In the genomic region with DNA sequence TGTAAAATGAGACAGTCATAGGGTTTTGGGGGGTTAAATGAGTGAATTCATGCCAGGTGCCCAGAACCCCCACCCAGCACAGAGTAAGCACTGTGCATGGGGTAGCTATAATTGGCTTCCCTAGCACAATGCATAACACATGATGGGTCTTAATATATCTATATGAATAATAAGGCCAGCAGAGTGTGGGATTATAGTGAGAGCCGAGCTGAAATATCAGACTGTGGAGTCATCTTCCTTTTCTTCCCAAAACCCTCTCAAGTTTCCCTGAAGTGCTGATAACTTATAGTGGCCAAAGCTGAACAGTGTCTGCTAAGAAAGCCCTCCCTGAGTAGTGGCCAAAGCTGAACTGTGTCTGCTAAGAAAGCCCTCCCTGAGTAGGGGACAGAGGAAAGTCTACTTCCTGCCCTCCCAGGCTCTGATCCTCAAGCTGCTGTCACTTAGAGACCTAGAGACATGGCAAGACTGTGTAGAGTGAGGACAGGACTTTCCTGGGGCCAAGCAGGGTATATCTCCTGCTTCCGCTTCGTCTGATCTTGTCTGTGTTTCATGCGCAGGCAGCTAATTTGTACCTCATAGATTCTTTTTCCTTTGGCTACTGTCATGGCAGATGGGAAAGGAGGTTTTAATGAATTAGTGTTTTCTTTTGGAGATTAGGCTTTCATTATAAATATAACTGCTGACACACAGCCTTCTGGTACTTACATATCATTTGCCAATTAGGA, we compare ENCODE assay signal across 19 cellular contexts.
DNase-seq lines count a peak whose midpoint lies in the region; ATAC-seq and TF ChIP-seq lines count a peak whose summit lies in the region.
"Had no signal": no experiment of that assay in that cellular context is flagged by ENCODE, and none has a peak within 500 bp of the region (broad histone marks: within the 10 kb centered on the region; RNA-seq: fewer than 3 reads in every experiment).

No MANE protein-coding gene starts in this region.

- H3K9ac ChIP-seq in skeletal muscle tissue (ENCODE audit: low read depth in 1 of 3, low read length in 3 of 3), result peak overlapping the region in 2 of 3 donors; percentile 67 to 78
- H3K9ac ChIP-seq in MM.1S (ENCODE audit: low read length), result no peak overlapping the region

- ATAC-seq in left ventricle myocardium superior, result peak; percentile 1
- ATAC-seq: pancreas; stimulated activated naive B cell treated with anti-CD40 and anti-IgM and Interleukin-4, amounts not matched to agents 10 μg/mL and 1 μg/mL and 100 μg/mL, for 72 hours had no signal

- H3K9me3 ChIP-seq in WERI-Rb-1 (ENCODE audit: severe bottlenecking) (no peaks in the 10 kb centered on the region), skeletal muscle tissue (ENCODE audit: control insufficient read depth in 3 of 3, low read length in 3 of 3) (peaks cover 0 to 3% (median 0%) of the 10 kb centered on the region in 3 donors), transverse colon (peaks cover 15 to 17% of the 10 kb centered on the region in 2 donors), MM.1S (replicated peaks; ENCODE audit: insufficient read depth, low read length) (0 out of 2 replicates have a peak, but pooled peaks cover 3% of the 10 kb centered on the region)
- H3K9me3 ChIP-seq: pancreas, thyroid gland had no signal

- no peaks in the 10 kb centered on the region for H4K20me1 ChIP-seq in MM.1S (ENCODE audit: insufficient read depth, low read length)

- in situ Hi-C loops in transverse colon (cut with MboI; ENCODE audit: low pct_ligation_motif_present in 1 of 4, low pct_unique_long_range_greater_than_20kb in 1 of 4, low sequenced_read_pairs in 3 of 4), result no loop called here
- in situ Hi-C loops in GM13977 (cut with MboI; ENCODE audit: low pct_unique_long_range_greater_than_20kb, low sequenced_read_pairs, unreplicated experiment), result no loop called here

- peak; percentile 21 for DNase-seq in HT1080 (ENCODE audit: low read depth)
- DNase-seq in WERI-Rb-1, result peak; percentile 86
- no peak for DNase-seq in left ventricle myocardium superior
- DNase-seq in transverse colon, result no peak
- DNase-seq in MM.1S, result no peak
- DNase-seq in DMS53 treated with DMSO at 0.1 percent for 48 hours (lab: John Stamatoyannopoulos, UW; ENCODE audit: unreplicated experiment), result no peak
- DNase-seq in GM13977 (ENCODE audit: low spot score), result no peak
- DNase-seq: activated T-cell treated with anti-CD3 and anti-CD28 coated beads, Interleukin-2, amount 50 U/mL, for 48 hours; foreskin melanocyte; kidney; NCI-H2029; NCI-H226; pancreas; stimulated activated CD4-positive, alpha-beta T cell treated with anti-CD3 and anti-CD28 coated beads, Interleukin-1b, Interleukin-23, amount 100 ng/mL, for 48 hours; stimulated activated naive B cell treated with anti-CD40 and anti-IgM and Interleukin-4, amounts not matched to agents 10 μg/mL and 1 μg/mL and 100 μg/mL, for 72 hours; T1000; thyroid gland had no signal

- H3K9me2 ChIP-seq in MM.1S (replicated peaks; ENCODE audit: insufficient read depth, low read length), result no peaks in the 10 kb centered on the region

- TF ChIP-seq CTCF in WERI-Rb-1 (IDR thresholded peaks at IDR 0.05; ENCODE audit: low read depth, low read length), result no peak
- no peak for TF ChIP-seq CTCF in transverse colon (IDR thresholded peaks at IDR 0.05)
- TF ChIP-seq CTCF in MM.1S (IDR thresholded peaks at IDR 0.05; ENCODE audit: low read length), result no peak
- TF ChIP-seq CTCF in GM13977 (IDR thresholded peaks at IDR 0.05; ENCODE audit: extremely low read depth, insufficient read depth, missing control alignments), result no peak

- 76 to 84% methylated on average over 3 to 4 of the region's 4 CpGs for WGBS in transverse colon (ENCODE audit: low coverage in 1 of 2), 2 donors

- TF ChIP-seq EP300 in transverse colon (IDR thresholded peaks at IDR 0.05; ENCODE audit: low read depth), result no peak

- H3K27ac ChIP-seq in WERI-Rb-1 (peak overlapping the region; percentile 74), skeletal muscle tissue (ENCODE audit: low read depth, low read length) (peak overlapping the region; percentile 94), transverse colon (no peak overlapping the region), MM.1S (ENCODE audit: low read length) (no peak overlapping the region)
- H3K27ac ChIP-seq: epithelial cell of prostate, pancreas, thyroid gland had no signal

- H3K36me3 ChIP-seq in WERI-Rb-1, result no peaks in the 10 kb centered on the region
- no peaks in the 10 kb centered on the region for H3K36me3 ChIP-seq in skeletal muscle tissue (ENCODE audit: control insufficient read depth in 3 of 3, insufficient read depth in 3 of 3, low read length in 3 of 3)
- no peaks in the 10 kb centered on the region for H3K36me3 ChIP-seq in transverse colon
- no peaks in the 10 kb centered on the region for H3K36me3 ChIP-seq in MM.1S (replicated peaks; ENCODE audit: insufficient read depth, low read length)
- H3K36me3 ChIP-seq: pancreas, thyroid gland had no signal

- intact Hi-C loops in left ventricle myocardium superior (cut with micrococcal nuclease), result no loop called here
- intact Hi-C loops in transverse colon (cut with DNase I; ENCODE audit: low total_unique reads), result no loop called here

- no peak overlapping the region for H3K4me2 ChIP-seq in MM.1S (ENCODE audit: low read depth, low read length)

- H2AFZ ChIP-seq in MM.1S (ENCODE audit: low read length), result no peak overlapping the region

- H3K4me1 ChIP-seq in skeletal muscle tissue (ENCODE audit: control insufficient read depth in 3 of 3, insufficient read depth in 3 of 3, low read length in 3 of 3) (peaks cover 35 to 59% (median 56%) of the 10 kb centered on the region in 3 donors), transverse colon (no peaks in the 10 kb centered on the region), MM.1S (ENCODE audit: low read length) (no peaks in the 10 kb centered on the region)
- H3K4me1 ChIP-seq: pancreas, thyroid gland had no signal

- no peaks in the 10 kb centered on the region for H3K27me3 ChIP-seq in WERI-Rb-1 (ENCODE audit: insufficient read depth, low read depth, severe bottlenecking)
- no peaks in the 10 kb centered on the region for H3K27me3 ChIP-seq in skeletal muscle tissue (ENCODE audit: control insufficient read depth in 3 of 3, insufficient read depth in 3 of 3, low read length in 3 of 3)
- H3K27me3 ChIP-seq in transverse colon, result no peaks in the 10 kb centered on the region
- H3K27me3 ChIP-seq in MM.1S (replicated peaks; ENCODE audit: insufficient read depth, low read length), result no peaks in the 10 kb centered on the region
- H3K27me3 ChIP-seq: pancreas, thyroid gland had no signal

- H3K4me3 ChIP-seq in WERI-Rb-1 (ENCODE audit: low read depth, low read length) (no peak overlapping the region), skeletal muscle tissue (ENCODE audit: low read length in 3 of 3) (peak overlapping the region in 2 of 3 donors; percentile 42 to 46), transverse colon (no peak overlapping the region), MM.1S (ENCODE audit: low read length) (no peak overlapping the region)
- H3K4me3 ChIP-seq: pancreas, thyroid gland had no signal

- no peaks in the 10 kb centered on the region for H3K79me2 ChIP-seq in MM.1S (ENCODE audit: low read length)

- H3F3A ChIP-seq in MM.1S (ENCODE audit: insufficient read depth, low read length), result no peaks in the 10 kb centered on the region

- TF ChIP-seq POLR2A in transverse colon (IDR thresholded peaks at IDR 0.05), result no peak

Comparison
In these comparisons a context has a peak if more than half of its experiments do, and no peak if none do; other contexts are left out.
1. DNase-seq: peak in HT1080 (single experiment) and WERI-Rb-1 (single experiment); none in left ventricle myocardium superior (single experiment), transverse colon (single experiment), MM.1S (single experiment), DMS53 treated with DMSO at 0.1 percent for 48 hours (single experiment) and GM13977 (single experiment).
2. H3K27ac ChIP-seq: peak in WERI-Rb-1 (single experiment) and skeletal muscle tissue (single experiment); none in transverse colon (0 of 4) and MM.1S (single experiment).
3. H3K4me3 ChIP-seq: peak in skeletal muscle tissue (2 of 3); none in WERI-Rb-1 (single experiment), transverse colon (0 of 4) and MM.1S (single experiment).